In the genomic region with DNA sequence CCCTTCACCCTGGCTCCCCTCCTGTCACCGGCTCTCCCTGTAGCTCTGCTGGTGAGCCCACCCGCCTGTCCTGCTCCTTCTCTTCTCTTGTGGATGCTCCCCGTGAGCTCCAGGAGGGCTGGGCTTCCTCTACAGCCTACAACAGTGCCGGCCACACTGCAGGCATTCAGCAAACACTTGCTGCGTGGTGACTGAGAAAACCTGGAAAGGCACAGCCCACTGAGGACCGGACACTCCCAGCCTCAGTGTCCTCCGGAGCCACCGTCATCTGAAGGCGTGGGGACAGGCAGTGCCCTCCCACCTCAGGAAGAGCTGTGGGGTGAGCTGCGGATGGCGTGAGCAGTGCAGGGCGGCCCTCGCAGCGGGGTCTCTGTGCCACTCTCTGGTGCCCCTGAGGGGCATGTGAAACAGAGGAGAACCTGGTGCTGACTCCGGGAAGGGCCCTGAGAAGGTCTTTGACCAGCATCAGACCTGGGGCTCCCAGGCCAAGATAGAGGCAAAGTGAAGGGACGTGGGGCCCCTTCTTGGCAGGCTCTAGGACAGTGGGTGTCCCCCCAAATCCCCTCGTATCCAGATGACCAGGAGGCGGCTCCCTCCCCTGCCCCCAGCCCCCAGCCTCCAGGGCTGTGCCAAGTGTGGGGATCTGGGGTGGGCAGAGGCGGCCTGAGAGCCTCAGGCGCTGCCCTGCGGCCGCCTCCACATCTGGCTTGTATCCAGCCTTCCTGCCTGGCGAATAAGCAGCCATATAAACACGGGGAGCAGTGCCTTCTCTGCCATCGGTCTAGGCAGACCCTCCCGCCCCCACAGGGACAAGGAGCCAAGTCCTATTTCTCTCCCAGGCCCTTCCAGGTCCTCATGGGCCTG, we compare ENCODE assay signal across 31 cellular contexts. TPM values are rescaled to one million over a fixed set of nuclear protein-coding genes. Genes with fewer than 3 reads are reported as not detected.
A peak's percentile ranks its signal among the peaks of the same experiment; 100 is the strongest.
DNase-seq lines count a peak whose midpoint lies in the region; ATAC-seq and TF ChIP-seq lines count a peak whose summit lies in the region.
"Had no signal": no experiment of that assay in that cellular context is flagged by ENCODE, and none has a peak within 500 bp of the region (broad histone marks: within the 10 kb centered on the region; RNA-seq: fewer than 3 reads in every experiment).

No MANE protein-coding gene starts in this region.

- no peaks in the 10 kb centered on the region for H3K9me3 ChIP-seq in lower lobe of right lung
- H3K9me3 ChIP-seq in spleen: no peaks in the 10 kb centered on the region

- TF ChIP-seq POLR2A in spleen (IDR thresholded peaks at IDR 0.05): no peak

- DNase-seq in G401 (ENCODE audit: low spot score) (peak; percentile 54), NCI-H1092 (lab: John Stamatoyannopoulos, UW) (peak; percentile 69), lower lobe of right lung (no peak), spleen (no peak)
- DNase-seq: activated CD4-positive, alpha-beta memory T cell treated with anti-CD3 and anti-CD28 coated beads, Interleukin-2, amount 10 ng/mL, durations not matched to agents 7 days and 5 days; activated CD4-positive, alpha-beta T cell treated with anti-CD3 and anti-CD28 coated beads for 1 hour; activated effector memory CD4-positive, alpha-beta T cell treated with anti-CD3 and anti-CD28 coated beads, Interleukin-2, amount 50 U/mL, for 16 hours; activated naive CD8-positive, alpha-beta T cell treated with anti-CD3 and anti-CD28 coated beads for 36 hours; aorta; CD4-positive, CD25-positive, alpha-beta regulatory T cell; cortex of kidney; foreskin keratinocyte; hippocampal formation; left cardiac atrium; naive thymus-derived CD4-positive, alpha-beta T cell; NCI-H1105; NCI-H1930; NCI-H226; NCI-H774; retina; stimulated activated CD4-positive, alpha-beta T cell treated with anti-CD3 and anti-CD28 coated beads, Interleukin-12 subunit alpha, Interleukin-12 subunit beta, amount 100 ng/mL, for 4 hours; stimulated activated CD4-positive, alpha-beta T cell treated with anti-CD3 and anti-CD28 coated beads, Interleukin-4, amount 100 ng/mL, for 1 hour; T-helper 2 cell had no signal

- H3K27ac ChIP-seq in lower lobe of right lung (peak overlapping the region; percentile 24), spleen (peak overlapping the region; percentile 6 to 79 (median 66))
- H3K27ac ChIP-seq: foreskin keratinocyte, HL-60 had no signal

- TF ChIP-seq CTCF in lower lobe of right lung (IDR thresholded peaks at IDR 0.05) (no peak), spleen (IDR thresholded peaks at IDR 0.05 in 8 of 11, conservative IDR thresholded peaks at IDR 0.05 in 3 of 11) (no peak)

- intact Hi-C loops in lower lobe of right lung (cut with DNase I): no loop called here
- intact Hi-C loops in spleen (cut with DNase I; ENCODE audit: low total_unique reads): no loop called here

- no peaks in the 10 kb centered on the region for H3K4me1 ChIP-seq in lower lobe of right lung
- peaks cover 8 to 74% (median 44%) of the 10 kb centered on the region in 6 donors for H3K4me1 ChIP-seq in spleen
- H3K4me1 ChIP-seq: foreskin keratinocyte had no signal

- H3K4me3 ChIP-seq in lower lobe of right lung (no peak overlapping the region), spleen (no peak overlapping the region)
- H3K4me3 ChIP-seq: GM12878, GM23338 had no signal

- no peaks in the 10 kb centered on the region for H3K36me3 ChIP-seq in lower lobe of right lung
- H3K36me3 ChIP-seq in spleen: peaks cover 0 to 29% (median 0%) of the 10 kb centered on the region in 6 donors

- in situ Hi-C loops in G401 (cut with HindIII; ENCODE audit: low sequenced_read_pairs): no loop called here

- H3K27me3 ChIP-seq in lower lobe of right lung (ENCODE audit: low read depth): peaks cover 11% of the 10 kb centered on the region
- H3K27me3 ChIP-seq in spleen (replicated peaks in 1 of 7): no peaks in the 10 kb centered on the region

- 62 to 81% (median 72%) methylated on average over 12 to 26 of the region's 26 CpGs for WGBS in spleen, 5 donors

- ATAC-seq in lower lobe of right lung (no peak), GM21367 (IDR thresholded peaks at IDR 0.05; ENCODE audit: unreplicated experiment) (no peak), GM18868 (IDR thresholded peaks at IDR 0.05; ENCODE audit: unreplicated experiment) (no peak), GM18858 (IDR thresholded peaks at IDR 0.05; ENCODE audit: unreplicated experiment) (no peak)
- ATAC-seq: foreskin keratinocyte; GM12878; GM23338; naive thymus-derived CD4-positive, alpha-beta T cell had no signal

RNA-seq across cellular contexts. Expression of a gene that starts 44.1 kb away (rescaled TPM):
- not detected in 2 replicates for total RNA-seq in G401 (2014; rRNA removed; shearing (Covaris generic))
- not detected for total RNA-seq in lower lobe of right lung
- 1 to 10 TPM in 1 of 7 donors, under 1 TPM in 2, not detected in 4; 0.72 to 1.3 (median 0.85) TPM for total RNA-seq in spleen
- under 1 TPM; 0.26 to 0.67 (median 0.29) TPM for polyA plus RNA-seq in spleen
- total RNA-seq: activated CD4-positive, alpha-beta memory T cell treated with anti-CD3 and anti-CD28 coated beads, Interleukin-2, amount 10 ng/mL, durations not matched to agents 7 days and 5 days; activated naive CD8-positive, alpha-beta T cell treated with anti-CD3 and anti-CD28 coated beads for 36 hours; aorta; CD4-positive, CD25-positive, alpha-beta regulatory T cell; foreskin keratinocyte; GM12878; GM23338; left cardiac atrium; naive thymus-derived CD4-positive, alpha-beta T cell; osteocyte; ureter had no signal
- polyA plus RNA-seq: aorta; CD4-positive, CD25-positive, alpha-beta regulatory T cell; foreskin keratinocyte; GM12878; GM23338; naive thymus-derived CD4-positive, alpha-beta T cell had no signal

RNA-seq across cellular contexts. Expression of a gene that starts 53.6 kb away (rescaled TPM):
- total RNA-seq in G401 (2014; rRNA removed; shearing (Covaris generic)): 86.0 and 86.1 TPM in 2 replicates
- total RNA-seq in lower lobe of right lung (51.4 TPM), spleen (10 to 100 TPM; 28.9 to 44.1 (median 38.6) TPM)
- polyA plus RNA-seq in spleen: 10 to 100 TPM; 55.0 to 87.5 (median 74.2) TPM

RNA-seq across cellular contexts. Expression of a gene that starts 53.8 kb away (rescaled TPM):
- total RNA-seq in G401 (2014; rRNA removed; shearing (Covaris generic)): 12.3 and 13.3 TPM in 2 replicates
- total RNA-seq in lower lobe of right lung (48.5 TPM), spleen (10 to 100 TPM; 37.6 to 71.6 (median 53.4) TPM)
- 10 to 100 TPM in 2 of 3 donors, 1 to 10 TPM in 1; 9.7 to 19.5 (median 11.1) TPM for polyA plus RNA-seq in spleen

Comparison
In these comparisons a context has a peak if more than half of its experiments do, and no peak if none do; other contexts are left out.
1. DNase-seq: peak in G401 (single experiment) and NCI-H1092 (single experiment); none in lower lobe of right lung (single experiment) and spleen (single experiment).